16 cellular contexts compared by ENCODE assay signal in genomic region chr9:35681341-35682002, GRCh38. TPM values are rescaled to one million over a fixed set of nuclear protein-coding genes. Genes with fewer than 3 reads are reported as not detected.
DNase-seq lines count a peak whose midpoint lies in the region; ATAC-seq, FAIRE-seq and TF ChIP-seq lines count a peak whose summit lies in the region.
"Had no signal": no experiment of that assay in that cellular context is flagged by ENCODE, and none has a peak within 500 bp of the region (broad histone marks: within the 10 kb centered on the region; RNA-seq: fewer than 3 reads in every experiment).

No MANE protein-coding gene starts in this region.

- H3K27me3 Mint-ChIP-seq in chondrocyte (ENCODE audit: low read depth) (no peaks in the 10 kb centered on the region), type B pancreatic cell (peaks cover under 1% of the 10 kb centered on the region)
- peaks cover under 1% of the 10 kb centered on the region for H3K27me3 Mint-ChIP-seq in activated T-cell treated with anti-CD3 and anti-CD28 coated beads, Interleukin-2, amount 50 U/mL, for 4 hours (ENCODE audit: low read depth)

- H3K4me3 Mint-ChIP-seq in chondrocyte (ENCODE audit: unreplicated experiment) = no peak overlapping the region
- H3K4me3 Mint-ChIP-seq in type B pancreatic cell = no peak overlapping the region
- no peak overlapping the region for H3K4me3 Mint-ChIP-seq in activated T-cell treated with anti-CD3 and anti-CD28 coated beads, Interleukin-2, amount 50 U/mL, for 4 hours
- H3K4me3 Mint-ChIP-seq: activated CD4-positive, alpha-beta T cell treated with anti-CD3 and anti-CD28 coated beads, Interleukin-2, amount 10 ng/mL, durations not matched to agents 24 days and 14 days; activated naive CD8-positive, alpha-beta T cell treated with anti-CD3 and anti-CD28 coated beads, Interleukin-2, amount 50 U/mL, for 24 hours; activated T-cell treated with anti-CD3 and anti-CD28 coated beads, Interleukin-2, amount 50 U/mL, for 24 hours had no signal

- H3K4me1 Mint-ChIP-seq in chondrocyte (ENCODE audit: low read depth) (peaks cover 72% of the 10 kb centered on the region), type B pancreatic cell (ENCODE audit: unreplicated experiment) (peaks cover 24% of the 10 kb centered on the region)
- H3K4me1 Mint-ChIP-seq in activated T-cell treated with anti-CD3 and anti-CD28 coated beads, Interleukin-2, amount 50 U/mL, for 4 hours (ENCODE audit: low read depth) = peaks cover under 1% of the 10 kb centered on the region

- H3K9me3 Mint-ChIP-seq in chondrocyte (ENCODE audit: low read depth) = no peaks in the 10 kb centered on the region
- no peaks in the 10 kb centered on the region for H3K9me3 Mint-ChIP-seq in type B pancreatic cell
- no peaks in the 10 kb centered on the region for H3K9me3 Mint-ChIP-seq in activated T-cell treated with anti-CD3 and anti-CD28 coated beads, Interleukin-2, amount 50 U/mL, for 4 hours
- H3K9me3 Mint-ChIP-seq: activated CD4-positive, alpha-beta T cell treated with anti-CD3 and anti-CD28 coated beads, Interleukin-2, amount 10 ng/mL, durations not matched to agents 24 days and 14 days; activated naive CD8-positive, alpha-beta T cell treated with anti-CD3 and anti-CD28 coated beads, Interleukin-2, amount 50 U/mL, for 24 hours; activated T-cell treated with anti-CD3 and anti-CD28 coated beads, Interleukin-2, amount 50 U/mL, for 24 hours had no signal

- no peak for ATAC-seq in activated T-cell treated with anti-CD3 and anti-CD28 coated beads, Interleukin-2, amount 50 U/mL, for 4 hours
- no peak for ATAC-seq in GM18873 (IDR thresholded peaks at IDR 0.05; ENCODE audit: low FRiP score, unreplicated experiment)
- ATAC-seq: activated naive CD8-positive, alpha-beta T cell treated with anti-CD3 and anti-CD28 coated beads, Interleukin-2, amount 50 U/mL, for 24 hours; pancreas; Right ventricle myocardium inferior had no signal

- no peak for FAIRE-seq in GM19239 (lab: Jason Lieb, UNC)
- FAIRE-seq: pancreas had no signal

- H3K27ac Mint-ChIP-seq in chondrocyte (ENCODE audit: unreplicated experiment) (peak overlapping the region; percentile 80), type B pancreatic cell (peak overlapping the region; percentile 48)
- H3K27ac Mint-ChIP-seq: activated CD4-positive, alpha-beta T cell treated with anti-CD3 and anti-CD28 coated beads, Interleukin-2, amount 10 ng/mL, durations not matched to agents 24 days and 14 days; activated naive CD8-positive, alpha-beta T cell treated with anti-CD3 and anti-CD28 coated beads, Interleukin-2, amount 50 U/mL, for 24 hours; activated T-cell treated with anti-CD3 and anti-CD28 coated beads, Interleukin-2, amount 50 U/mL, for 24 hours had no signal

- H3K36me3 Mint-ChIP-seq in chondrocyte (ENCODE audit: low read depth) (peaks cover 35% of the 10 kb centered on the region), type B pancreatic cell (peaks cover 12% of the 10 kb centered on the region)
- H3K36me3 Mint-ChIP-seq in activated T-cell treated with anti-CD3 and anti-CD28 coated beads, Interleukin-2, amount 50 U/mL, for 4 hours (ENCODE audit: insufficient read depth) = no peaks in the 10 kb centered on the region

- no peak for TF ChIP-seq CTCF in chondrocyte (IDR thresholded peaks at IDR 0.05)
- no peak for TF ChIP-seq CTCF in type B pancreatic cell (conservative IDR thresholded peaks at IDR 0.05)

- DNase-seq in LHCN-M2 (ENCODE audit: low read depth) = peak; percentile 50
- no peak for DNase-seq in chondrocyte (ENCODE audit: low spot score)
- DNase-seq in myocyte (ENCODE audit: low read depth) = peak; percentile 76
- DNase-seq in type B pancreatic cell (ENCODE audit: extremely low spot score, unreplicated experiment) = no peak
- no peak for DNase-seq in GM19239 (ENCODE audit: insufficient read length, low spot score)
- no peak for DNase-seq in activated T-cell treated with anti-CD3 and anti-CD28 coated beads, Interleukin-2, amount 50 U/mL, for 4 hours
- DNase-seq: activated CD4-positive, alpha-beta T cell treated with anti-CD3 and anti-CD28 coated beads, Interleukin-2, amount 10 ng/mL, durations not matched to agents 24 days and 14 days; activated naive CD8-positive, alpha-beta T cell treated with anti-CD3 and anti-CD28 coated beads, Interleukin-2, amount 50 U/mL, for 24 hours; activated T-cell treated with anti-CD3 and anti-CD28 coated beads, Interleukin-2, amount 50 U/mL, for 24 hours; cortex of kidney; Kasumi-1; NCI-H1930; pancreas; T-helper 2 cell had no signal

RNA-seq across cellular contexts. Expression of gene CA9, which starts 7.7 kb away (rescaled TPM):
- total RNA-seq in LHCN-M2 (2014; rRNA removed) = 2.4 and 3.8 TPM in 2 replicates
- 3.3 TPM for polyA plus RNA-seq in LHCN-M2 (2012)
- 2.9 to 3.6 TPM in 2 of 3 replicates, not detected in the other for total RNA-seq in chondrocyte
- total RNA-seq in myocyte = 0.10 TPM in 1 of 2 replicates, not detected in the other
- polyA plus RNA-seq in myocyte (2012) = 0.05 TPM
- 1.5 TPM in 1 of 2 replicates, not detected in the other for total RNA-seq in type B pancreatic cell (ENCODE audit: low replicate concordance)
- under 1 TPM in 2 of 3 donors, not detected in 1; 0.24 to 0.46 TPM for total RNA-seq in activated T-cell treated with anti-CD3 and anti-CD28 coated beads, Interleukin-2, amount 50 U/mL, for 4 hours

RNA-seq across cellular contexts. Expression of gene TPM2, which starts 8.3 kb away (rescaled TPM):
- 1,008 and 1,115 TPM in 2 replicates for total RNA-seq in LHCN-M2 (2014; rRNA removed)
- 2,470 TPM for polyA plus RNA-seq in LHCN-M2 (2012)
- total RNA-seq in chondrocyte = 498 to 2,023 TPM (median 2,016 TPM) in 3 replicates
- total RNA-seq in myocyte = 13,316 and 13,583 TPM in 2 replicates
- polyA plus RNA-seq in myocyte (2012) = 5,772 TPM
- 17.7 and 241 TPM in 2 replicates for total RNA-seq in type B pancreatic cell (ENCODE audit: low replicate concordance)
- total RNA-seq in activated T-cell treated with anti-CD3 and anti-CD28 coated beads, Interleukin-2, amount 50 U/mL, for 4 hours = 1 to 10 TPM; 1.6 to 2.2 (median 2.2) TPM

RNA-seq across cellular contexts. Expression of gene ARHGEF39, which starts 16.5 kb away (rescaled TPM):
- 4.4 and 4.5 TPM in 2 replicates for total RNA-seq in LHCN-M2 (2014; rRNA removed)
- polyA plus RNA-seq in LHCN-M2 (2012) = 1.6 TPM
- 0.79 to 2.3 TPM (median 0.85 TPM) in 3 replicates for total RNA-seq in chondrocyte
- total RNA-seq in myocyte = not detected in 2 replicates
- 0.44 TPM for polyA plus RNA-seq in myocyte (2012)
- total RNA-seq in type B pancreatic cell (ENCODE audit: low replicate concordance) = 7.1 and 14.2 TPM in 2 replicates
- 1 to 10 TPM; 1.1 to 1.2 (median 1.2) TPM for total RNA-seq in activated T-cell treated with anti-CD3 and anti-CD28 coated beads, Interleukin-2, amount 50 U/mL, for 4 hours

RNA-seq across cellular contexts. Expression of gene CCDC107, which starts 23.4 kb away (rescaled TPM):
- total RNA-seq in LHCN-M2 (2014; rRNA removed) (11.1 and 13.3 TPM in 2 replicates), chondrocyte (31.1 to 55.2 TPM (median 52.2 TPM) in 3 replicates), myocyte (9.8 and 14.0 TPM in 2 replicates), type B pancreatic cell (ENCODE audit: low replicate concordance) (15.6 and 17.2 TPM in 2 replicates)
- polyA plus RNA-seq in LHCN-M2 (2012) = 36.5 TPM
- 32.2 TPM for polyA plus RNA-seq in myocyte (2012)
- 10 to 100 TPM; 11.1 to 12.5 (median 12.0) TPM for total RNA-seq in activated T-cell treated with anti-CD3 and anti-CD28 coated beads, Interleukin-2, amount 50 U/mL, for 4 hours

RNA-seq across cellular contexts. Expression of gene RMRP, which starts 23.7 kb away (rescaled TPM):
- total RNA-seq in LHCN-M2 (2014; rRNA removed) (5,651 and 6,728 TPM in 2 replicates), chondrocyte (11,782 to 13,339 TPM (median 12,386 TPM) in 3 replicates), myocyte (1,100 and 3,603 TPM in 2 replicates), type B pancreatic cell (ENCODE audit: low replicate concordance) (16,039 and 18,328 TPM in 2 replicates)
- polyA plus RNA-seq in LHCN-M2 (2012) = 16.9 TPM
- polyA plus RNA-seq in myocyte (2012) = 4.5 TPM
- over 10,000 TPM; 12,907 to 15,791 (median 13,372) TPM for total RNA-seq in activated T-cell treated with anti-CD3 and anti-CD28 coated beads, Interleukin-2, amount 50 U/mL, for 4 hours

Comparison
In these comparisons a context has a peak if more than half of its experiments do, and no peak if none do; other contexts are left out.
1. DNase-seq: peak in LHCN-M2 (single experiment) and myocyte (single experiment); none in chondrocyte (single experiment), type B pancreatic cell (single experiment), GM19239 (single experiment) and activated T-cell treated with anti-CD3 and anti-CD28 coated beads, Interleukin-2, amount 50 U/mL, for 4 hours (single experiment).